Comparison of ENCODE assay signal across 1 cellular context in the genomic region with DNA sequence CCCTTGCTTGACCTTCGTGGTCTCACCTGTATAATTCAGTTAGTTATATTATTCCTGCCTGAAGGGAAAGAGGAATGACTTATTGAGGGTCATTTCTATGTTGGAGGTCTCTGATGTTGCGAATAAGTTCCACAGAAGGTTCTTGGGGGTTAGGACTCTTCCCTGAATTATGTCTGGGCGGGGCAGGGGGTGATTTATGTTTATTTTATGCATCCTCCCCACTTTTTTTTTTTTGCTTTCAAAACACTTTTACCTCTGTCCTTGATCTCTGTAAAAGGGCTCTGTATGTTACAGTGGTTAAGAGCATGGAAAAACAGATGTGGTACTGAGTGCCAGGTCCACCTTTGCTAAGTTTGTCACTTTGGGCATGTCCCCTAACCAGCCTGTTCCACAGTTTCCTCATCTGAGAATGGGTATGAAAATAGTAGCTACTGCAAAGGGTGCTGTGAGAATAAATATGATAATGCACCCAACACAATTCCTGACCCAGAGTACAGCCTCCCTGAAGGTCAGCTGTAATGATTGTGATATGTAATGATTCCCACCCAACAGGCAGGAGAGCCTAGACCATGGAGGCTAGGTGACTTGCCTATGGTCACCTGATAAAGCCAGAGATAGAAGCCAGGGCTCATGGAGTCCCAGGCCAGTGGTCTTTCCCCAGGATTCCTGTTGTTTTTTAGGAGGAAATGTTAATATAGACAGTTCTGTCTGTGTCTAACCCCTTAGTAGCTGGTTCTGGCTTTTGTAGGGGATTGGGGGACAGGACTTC.
TF ChIP-seq lines count a peak whose summit lies in the region.

No MANE protein-coding gene starts in this region.

TF ChIP-seq in SK-N-SH, 30 proteins besides CTCF, POLR2A, EP300 and RAD21 (continued from another document):
- TF ChIP-seq, protein P1, sequence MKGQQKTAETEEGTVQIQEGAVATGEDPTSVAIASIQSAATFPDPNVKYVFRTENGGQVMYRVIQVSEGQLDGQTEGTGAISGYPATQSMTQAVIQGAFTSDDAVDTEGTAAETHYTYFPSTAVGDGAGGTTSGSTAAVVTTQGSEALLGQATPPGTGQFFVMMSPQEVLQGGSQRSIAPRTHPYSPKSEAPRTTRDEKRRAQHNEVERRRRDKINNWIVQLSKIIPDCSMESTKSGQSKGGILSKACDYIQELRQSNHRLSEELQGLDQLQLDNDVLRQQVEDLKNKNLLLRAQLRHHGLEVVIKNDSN (IDR thresholded peaks at IDR 0.05; ENCODE audit: borderline replicate concordance, low read depth) = no peak
TF ChIP-seq in SK-N-SH: peak in this region for 0.
